11 cellular contexts compared by ENCODE assay signal in the genomic region with DNA sequence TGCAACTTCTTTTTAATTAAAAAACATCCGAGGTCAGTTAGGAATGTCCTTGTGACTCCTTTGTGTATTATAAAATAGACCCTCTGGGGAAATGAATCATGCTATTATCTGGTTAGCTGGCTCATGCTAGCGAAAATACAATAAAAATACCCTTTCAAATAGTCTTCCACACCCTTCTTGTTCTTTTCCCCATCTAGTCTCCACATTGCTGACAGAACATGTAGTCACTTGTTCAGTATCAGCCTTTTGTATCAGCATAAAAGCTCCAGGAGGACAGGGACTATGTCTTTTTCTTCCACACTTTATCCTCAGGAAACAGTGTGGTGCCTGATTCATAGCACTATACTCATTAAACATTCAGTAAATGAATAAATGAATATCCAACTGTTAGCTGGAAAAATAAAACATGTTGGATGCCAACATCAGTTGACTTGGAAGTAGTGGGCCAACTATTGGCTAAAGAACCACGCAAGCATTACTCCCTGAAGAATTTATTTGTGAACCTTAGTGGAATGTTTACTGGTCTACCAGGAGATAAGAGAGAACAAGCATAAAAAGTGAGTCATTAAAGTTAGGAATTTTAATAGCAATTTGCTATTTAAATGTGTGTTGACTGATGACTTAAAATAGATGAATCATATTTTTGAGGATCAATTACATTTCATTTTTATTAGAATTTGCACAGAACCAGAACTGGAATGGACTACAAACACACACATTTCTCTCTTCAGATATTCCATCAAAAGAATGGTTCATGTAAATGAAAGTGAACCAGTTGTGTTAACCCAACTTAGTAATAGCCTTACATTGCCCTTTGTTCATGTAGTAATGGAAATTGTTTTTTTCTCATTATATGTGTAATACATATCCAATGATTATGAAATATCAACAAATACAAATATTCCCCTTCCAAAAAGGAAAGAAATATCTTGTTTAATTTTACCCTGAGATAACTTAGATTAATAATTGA.
DNase-seq lines count a peak whose midpoint lies in the region; ATAC-seq, FAIRE-seq and TF ChIP-seq lines count a peak whose summit lies in the region.
"Had no signal": no experiment of that assay in that cellular context is flagged by ENCODE, and none has a peak within 500 bp of the region (broad histone marks: within the 10 kb centered on the region; RNA-seq: fewer than 3 reads in every experiment).

No MANE protein-coding gene starts in this region.

- peaks cover 36% of the 10 kb centered on the region for H3K4me1 ChIP-seq in foreskin keratinocyte
- H3K4me1 ChIP-seq in smooth muscle cell (ENCODE audit: low read depth), result peaks cover 17% of the 10 kb centered on the region

- H4K20me1 ChIP-seq in smooth muscle cell (ENCODE audit: low read depth), result no peaks in the 10 kb centered on the region

- TF ChIP-seq POLR2A in H54 (IDR thresholded peaks at IDR 0.05; ENCODE audit: low read depth, low read length), result no peak

- 13% methylated on average over 3 of the region's 3 CpGs for WGBS in smooth muscle cell (ENCODE audit: low lambda C conversion rate)

- DNase-seq in H54 (ENCODE audit: insufficient read length, low spot score) (no peak), T1000 (lab: John Stamatoyannopoulos, UW) (peak; percentile 11), foreskin keratinocyte (peak; percentile 98 to 100), smooth muscle cell (lab: John Stamatoyannopoulos, UW; ENCODE audit: unreplicated experiment) (no peak), head of caudate nucleus (no peak), DMS153 (lab: John Stamatoyannopoulos, UW) (no peak), NCI-H82 treated with DMSO at 0.1 percent for 48 hours (lab: John Stamatoyannopoulos, UW; ENCODE audit: unreplicated experiment) (no peak)
- DNase-seq: activated naive CD4-positive, alpha-beta T cell treated with Interleukin-2 at 50 U/mL for 16 hours; midbrain; MM.1S had no signal

- peak; percentile 94 for ATAC-seq in foreskin keratinocyte
- ATAC-seq: activated CD4-positive, CD25-positive, alpha-beta regulatory T cell treated with anti-CD3 and anti-CD28 coated beads, Interleukin-2, amount 50 U/mL, for 24 hours had no signal

- H3K9ac ChIP-seq in smooth muscle cell (ENCODE audit: low read depth), result peak overlapping the region; percentile 72

- no peaks in the 10 kb centered on the region for H3K9me3 ChIP-seq in smooth muscle cell (replicated peaks; ENCODE audit: low read depth)

- no peaks in the 10 kb centered on the region for H3K36me3 ChIP-seq in smooth muscle cell (ENCODE audit: low read depth)

- H3K27me3 ChIP-seq in foreskin keratinocyte (no peaks in the 10 kb centered on the region), smooth muscle cell (ENCODE audit: low read depth) (no peaks in the 10 kb centered on the region)

- H3F3A ChIP-seq in smooth muscle cell (ENCODE audit: low read depth), result no peaks in the 10 kb centered on the region

- no peaks in the 10 kb centered on the region for H3K79me2 ChIP-seq in smooth muscle cell (ENCODE audit: low read depth)

- TF ChIP-seq CTCF in foreskin keratinocyte (conservative IDR thresholded peaks at IDR 0.05) (no peak), smooth muscle cell (IDR thresholded peaks at IDR 0.05; ENCODE audit: borderline replicate concordance, insufficient read depth, poor library complexity, severe bottlenecking) (no peak)

- FAIRE-seq in H54 (lab: Jason Lieb, UNC), result peak; percentile 91

- intact Hi-C loops in head of caudate nucleus (cut with DNase I), result no loop called here

- H3K4me3 ChIP-seq in smooth muscle cell, result no peak overlapping the region

- peak overlapping the region; percentile 62 for H3K4me2 ChIP-seq in smooth muscle cell

- peak overlapping the region; percentile 86 for H3K27ac ChIP-seq in foreskin keratinocyte
- peak overlapping the region; percentile 96 for H3K27ac ChIP-seq in smooth muscle cell (ENCODE audit: low read depth)

- H2AFZ ChIP-seq in smooth muscle cell (ENCODE audit: low read depth), result peak overlapping the region; percentile 23

Comparison
In these comparisons a context has a peak if more than half of its experiments do, and no peak if none do; other contexts are left out.
1. DNase-seq: peak in T1000 (single experiment) and foreskin keratinocyte (2 of 2); none in H54 (single experiment), smooth muscle cell (single experiment), head of caudate nucleus (0 of 42), DMS153 (single experiment) and NCI-H82 treated with DMSO at 0.1 percent for 48 hours (single experiment).